Comparison of ENCODE assay signal across 9 cellular contexts in the genomic region with DNA sequence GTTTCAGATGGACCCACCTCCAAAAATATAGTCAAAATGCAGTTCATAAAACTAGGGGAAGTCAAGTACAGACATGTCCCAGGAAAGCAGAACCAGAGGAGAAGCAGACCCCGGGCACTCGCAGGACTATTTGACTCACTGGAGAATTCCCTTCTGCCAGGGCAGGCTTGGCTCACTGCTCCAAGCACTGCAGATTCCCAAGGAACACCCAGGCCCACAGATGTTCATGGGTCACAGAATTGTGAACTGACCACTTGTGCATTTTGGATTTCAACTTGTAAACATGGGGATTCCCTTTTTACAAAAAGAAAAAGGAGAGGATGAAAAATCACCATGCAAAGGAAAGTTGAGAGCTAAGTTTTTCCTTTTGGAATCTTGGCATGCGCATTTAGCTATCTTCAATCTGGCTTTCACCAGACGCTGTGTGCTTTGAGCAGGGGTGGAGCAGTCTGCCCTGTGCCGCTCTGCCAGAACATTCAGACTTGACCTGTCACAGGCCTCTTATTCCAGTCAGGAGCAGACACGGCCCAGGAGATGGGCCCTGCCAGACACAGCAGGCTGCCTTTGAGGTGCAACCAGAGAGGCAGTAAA.
DNase-seq lines count a peak whose midpoint lies in the region; ATAC-seq and TF ChIP-seq lines count a peak whose summit lies in the region.
"Had no signal": no experiment of that assay in that cellular context is flagged by ENCODE, and none has a peak within 500 bp of the region (broad histone marks: within the 10 kb centered on the region; RNA-seq: fewer than 3 reads in every experiment).

No MANE protein-coding gene starts in this region.

- H3K4me3 Mint-ChIP-seq in activated naive CD8-positive, alpha-beta T cell treated with anti-CD3 and anti-CD28 coated beads, Interleukin-2, amount 10 ng/mL, durations not matched to agents 7 days and 5 days = no peak overlapping the region
- H3K4me3 Mint-ChIP-seq in activated naive CD8-positive, alpha-beta T cell treated with anti-CD3 and anti-CD28 coated beads for 36 hours = no peak overlapping the region

- no peak for DNase-seq in activated naive CD8-positive, alpha-beta T cell treated with anti-CD3 and anti-CD28 coated beads, Interleukin-2, amount 10 ng/mL, durations not matched to agents 7 days and 5 days
- no peak for DNase-seq in activated naive CD8-positive, alpha-beta T cell treated with anti-CD3 and anti-CD28 coated beads for 36 hours
- DNase-seq in cardiac fibroblast (ENCODE audit: low read depth in 2 of 2) (peak; percentile 61 to 70), vagina (ENCODE audit: extremely low spot score in 2 of 2) (no peak), NCI-H2107 (lab: John Stamatoyannopoulos, UW) (no peak)
- DNase-seq in central memory CD4-positive, alpha-beta T cell = no peak

- H3K4me3 ChIP-seq in cardiac fibroblast (replicated peaks in 1 of 2; ENCODE audit: low read depth in 2 of 2, low read length in 2 of 2) (no peak overlapping the region), mesodermal cell (ENCODE audit: extremely low read depth, insufficient read depth, low read length, poor library complexity, severe bottlenecking) (no peak overlapping the region), vagina (no peak overlapping the region)
- H3K4me3 ChIP-seq: SJSA1 had no signal

- no peaks in the 10 kb centered on the region for H3K4me1 ChIP-seq in mesodermal cell (ENCODE audit: control insufficient read depth, insufficient read depth, low read length, poor library complexity, severe bottlenecking)
- peaks cover 34% of the 10 kb centered on the region for H3K4me1 ChIP-seq in vagina

- no peaks in the 10 kb centered on the region for H3K27me3 Mint-ChIP-seq in activated naive CD8-positive, alpha-beta T cell treated with anti-CD3 and anti-CD28 coated beads, Interleukin-2, amount 10 ng/mL, durations not matched to agents 7 days and 5 days
- H3K27me3 Mint-ChIP-seq in activated naive CD8-positive, alpha-beta T cell treated with anti-CD3 and anti-CD28 coated beads for 36 hours = no peaks in the 10 kb centered on the region

- H3K36me3 ChIP-seq in mesodermal cell (ENCODE audit: control insufficient read depth, insufficient read depth, low read length) = no peaks in the 10 kb centered on the region
- no peaks in the 10 kb centered on the region for H3K36me3 ChIP-seq in vagina
- H3K36me3 ChIP-seq: SJSA1 had no signal

- intact Hi-C loops in vagina (cut with DNase I) = loop anchor here (5.0 kb wide), 2 partner anchors 352 to 437 kb away; no protein-coding TSS in a partner anchor

- no peaks in the 10 kb centered on the region for H3K9me3 ChIP-seq in mesodermal cell (ENCODE audit: control insufficient read depth, low read length)
- no peaks in the 10 kb centered on the region for H3K9me3 ChIP-seq in vagina
- H3K9me3 ChIP-seq: SJSA1 had no signal

- TF ChIP-seq CTCF in cardiac fibroblast (IDR thresholded peaks at IDR 0.05; ENCODE audit: low read depth, low read length) (no peak), vagina (IDR thresholded peaks at IDR 0.05) (no peak)

- peak overlapping the region; percentile 25 for H3K27ac Mint-ChIP-seq in activated naive CD8-positive, alpha-beta T cell treated with anti-CD3 and anti-CD28 coated beads, Interleukin-2, amount 10 ng/mL, durations not matched to agents 7 days and 5 days
- no peak overlapping the region for H3K27ac Mint-ChIP-seq in activated naive CD8-positive, alpha-beta T cell treated with anti-CD3 and anti-CD28 coated beads for 36 hours

- peak overlapping the region; percentile 63 for H3K27ac ChIP-seq in mesodermal cell (ENCODE audit: low read depth, low read length, severe bottlenecking)
- H3K27ac ChIP-seq in vagina = peak overlapping the region; percentile 68
- H3K27ac ChIP-seq: SJSA1 had no signal

- POLR2A ChIA-PET in activated naive CD8-positive, alpha-beta T cell treated with anti-CD3 and anti-CD28 coated beads, Interleukin-2, amount 10 ng/mL, durations not matched to agents 7 days and 5 days (lab: Charles Lee) = interaction anchor here (1.1 kb wide), 2 partner anchors 14 to 49 kb away, joined by 4 to 5 read pairs; no protein-coding TSS in a partner anchor

- WGBS in mesodermal cell (ENCODE audit: insufficient coverage in 2 of 2), 2 experiments = 78 to 81% methylated on average over 5 to 6 of the region's 6 CpGs

- peaks cover 3% of the 10 kb centered on the region for H3K9me3 Mint-ChIP-seq in activated naive CD8-positive, alpha-beta T cell treated with anti-CD3 and anti-CD28 coated beads, Interleukin-2, amount 10 ng/mL, durations not matched to agents 7 days and 5 days
- H3K9me3 Mint-ChIP-seq in activated naive CD8-positive, alpha-beta T cell treated with anti-CD3 and anti-CD28 coated beads for 36 hours = no peaks in the 10 kb centered on the region

- no peak for ATAC-seq in activated naive CD8-positive, alpha-beta T cell treated with anti-CD3 and anti-CD28 coated beads, Interleukin-2, amount 10 ng/mL, durations not matched to agents 7 days and 5 days (ENCODE audit: low read depth)
- no peak for ATAC-seq in HG03045 (IDR thresholded peaks at IDR 0.05; ENCODE audit: unreplicated experiment)

- peaks cover 53% of the 10 kb centered on the region for H3K4me1 Mint-ChIP-seq in activated naive CD8-positive, alpha-beta T cell treated with anti-CD3 and anti-CD28 coated beads, Interleukin-2, amount 10 ng/mL, durations not matched to agents 7 days and 5 days
- H3K4me1 Mint-ChIP-seq in activated naive CD8-positive, alpha-beta T cell treated with anti-CD3 and anti-CD28 coated beads for 36 hours = peaks cover 55% of the 10 kb centered on the region

- H3K27me3 ChIP-seq in vagina = no peaks in the 10 kb centered on the region
- H3K27me3 ChIP-seq: SJSA1 had no signal

- peaks cover 4% of the 10 kb centered on the region for H3K36me3 Mint-ChIP-seq in activated naive CD8-positive, alpha-beta T cell treated with anti-CD3 and anti-CD28 coated beads, Interleukin-2, amount 10 ng/mL, durations not matched to agents 7 days and 5 days
- no peaks in the 10 kb centered on the region for H3K36me3 Mint-ChIP-seq in activated naive CD8-positive, alpha-beta T cell treated with anti-CD3 and anti-CD28 coated beads for 36 hours

- TF ChIP-seq POLR2A in vagina (IDR thresholded peaks at IDR 0.05) = no peak

Comparison
In these comparisons a context has a peak if more than half of its experiments do, and no peak if none do; other contexts are left out.
1. DNase-seq: peak in cardiac fibroblast (2 of 2); none in activated naive CD8-positive, alpha-beta T cell treated with anti-CD3 and anti-CD28 coated beads, Interleukin-2, amount 10 ng/mL, durations not matched to agents 7 days and 5 days (single experiment), activated naive CD8-positive, alpha-beta T cell treated with anti-CD3 and anti-CD28 coated beads for 36 hours (single experiment), vagina (0 of 2), NCI-H2107 (single experiment) and central memory CD4-positive, alpha-beta T cell (single experiment).